Comparison of ENCODE assay signal across 8 cellular contexts in genomic region chr19:19538077-19538764, GRCh38. TPM values are rescaled to one million over a fixed set of nuclear protein-coding genes. Genes with fewer than 3 reads are reported as not detected.
A peak's percentile ranks its signal among the peaks of the same experiment; 100 is the strongest.
DNase-seq lines count a peak whose midpoint lies in the region; ATAC-seq and TF ChIP-seq lines count a peak whose summit lies in the region.

Gene CILP2, plus strand, starts transcription at chr19:19538265. Its CDS starts 85 bp downstream, at chr19:19538350.

- H3K36me3 ChIP-seq in ACC112 (ENCODE audit: insufficient read depth, low read length) (no peaks in the 10 kb centered on the region), GM23338 (ENCODE audit: insufficient read depth) (no peaks in the 10 kb centered on the region), right atrium auricular region (no peaks in the 10 kb centered on the region)

- H3K4me1 ChIP-seq in ACC112 (ENCODE audit: control insufficient read depth, insufficient read depth, low read length, unreplicated experiment): peaks cover 4% of the 10 kb centered on the region
- peaks cover 5% of the 10 kb centered on the region; the same call in 1 of the 2 replicates for H3K4me1 ChIP-seq in GM23338 (ENCODE audit: insufficient read depth)
- H3K4me1 ChIP-seq in right atrium auricular region: peaks cover 0 to 41% of the 10 kb centered on the region in 2 donors

- H3K27me3 ChIP-seq in ACC112 (ENCODE audit: insufficient read depth, low read length) (no peaks in the 10 kb centered on the region), GM23338 (ENCODE audit: insufficient read depth) (peaks cover 33% of the 10 kb centered on the region), right atrium auricular region (peaks cover 11 to 19% of the 10 kb centered on the region in 2 donors)

- TF ChIP-seq CTCF in GM23338 (conservative IDR thresholded peaks at IDR 0.05; ENCODE audit: low read depth in 2 of 2) (no peak), right atrium auricular region (IDR thresholded peaks at IDR 0.05) (no peak)

- peaks cover 22% of the 10 kb centered on the region for H3F3A ChIP-seq in GM23338 (replicated peaks; ENCODE audit: low read depth)

- H3K4me3 ChIP-seq in ACC112 (ENCODE audit: low read depth, low read length) (peak within 1 kb of the TSS; percentile 63; the same call in 1 of the 2 replicates), GM23338 (peak within 1 kb of the TSS; percentile 76), right atrium auricular region (peak within 1 kb of the TSS; percentile 8 to 43)

- H3K79me2 ChIP-seq in ACC112 (ENCODE audit: control insufficient read depth, insufficient read depth, low read length, unreplicated experiment): no peaks in the 10 kb centered on the region
- no peaks in the 10 kb centered on the region for H3K79me2 ChIP-seq in GM23338 (replicated peaks; ENCODE audit: insufficient read depth)

- peak within 1 kb of the TSS; percentile 63 for H3K4me3 Mint-ChIP-seq in GM23338

- H3K36me3 Mint-ChIP-seq in GM23338 (ENCODE audit: low read depth): no peaks in the 10 kb centered on the region; the same call in 2 of the 3 replicates

- peaks cover 30% of the 10 kb centered on the region for H3K27me3 Mint-ChIP-seq in GM23338 (ENCODE audit: insufficient read depth, low read depth, poor library complexity)

- ATAC-seq in GM23338: peak; percentile 38

- no peak within 1 kb of the TSS for H3K27ac Mint-ChIP-seq in GM23338

- 0 out of 2 replicates have a peak, but pooled peaks cover 5% of the 10 kb centered on the region for H4K20me1 ChIP-seq in GM23338 (replicated peaks; ENCODE audit: insufficient read depth)

- peak within 1 kb of the TSS; percentile 91 for H3K4me2 ChIP-seq in GM23338

- peak; percentile 89 for DNase-seq in GM23338 (ENCODE audit: low spot score)
- DNase-seq in activated T-cell treated with anti-CD3 and anti-CD28 coated beads for 48 hours (ENCODE audit: low read depth): peak; percentile 42
- DNase-seq in right atrium auricular region (ENCODE audit: low spot score): no peak
- peak; percentile 53 for DNase-seq in stimulated activated CD4-positive, alpha-beta T cell treated with anti-CD3 and anti-CD28 coated beads, Interleukin-15, amount 100 ng/mL, for 24 hours
- DNase-seq in cortex of kidney (lab: John Stamatoyannopoulos, UW): no peak
- no peak for DNase-seq in NCI-H526 treated with DMSO at 0.1 percent for 48 hours (lab: John Stamatoyannopoulos, UW)
- no peak for DNase-seq in HCEC 1CT

- H3K9me3 Mint-ChIP-seq in GM23338: no peaks in the 10 kb centered on the region

- peaks cover 18% of the 10 kb centered on the region for H3K4me1 Mint-ChIP-seq in GM23338

- no peaks in the 10 kb centered on the region for H3K9me3 ChIP-seq in right atrium auricular region

- H3K9me2 ChIP-seq in GM23338 (ENCODE audit: insufficient read depth): no peaks in the 10 kb centered on the region

- H3K27ac ChIP-seq in ACC112 (ENCODE audit: low read depth, low read length): no peak within 1 kb of the TSS
- no peak within 1 kb of the TSS for H3K27ac ChIP-seq in GM23338 (ENCODE audit: low read depth)
- no peak within 1 kb of the TSS for H3K27ac ChIP-seq in right atrium auricular region

- H2AFZ ChIP-seq in ACC112 (ENCODE audit: low read length, unreplicated experiment): peak within 1 kb of the TSS; percentile 38
- peak within 1 kb of the TSS; percentile 80 for H2AFZ ChIP-seq in GM23338

TF ChIP-seq in GM23338, 12 proteins besides CTCF, POLR2A, EP300 and RAD21:
- peak; percentile 44 for TF ChIP-seq EZH2 (IDR thresholded peaks at IDR 0.05; ENCODE audit: low read depth, unreplicated experiment)
- no peak for TF ChIP-seq STAT1 (IDR thresholded peaks at IDR 0.05; ENCODE audit: unreplicated experiment)
- peak; percentile 73 for TF ChIP-seq POLR2AphosphoS5 (IDR thresholded peaks at IDR 0.05; ENCODE audit: low read depth)

RNA-seq across cellular contexts. Expression of gene CILP2, which starts in this region (rescaled TPM):
- 17.0 and 21.6 TPM in 2 replicates for total RNA-seq in GM23338 (2014; rRNA removed; shearing (Covaris generic))
- 4.0 and 5.0 TPM in 2 replicates for polyA plus RNA-seq in GM23338 (2016; fragmentation: Nextera tagmentation; extraction: Ambion mirVana)
- under 1 TPM; 0.19 to 0.24 TPM for total RNA-seq in right atrium auricular region

Comparison
In these comparisons a context has a peak if more than half of its experiments do, and no peak if none do; other contexts are left out.
1. RNA of gene CILP2 (total RNA-seq): 17.0 to 21.6 TPM in GM23338; 0.19 to 0.24 TPM in right atrium auricular region; every median in the first group is over 10 times any median in the second.
2. H3K4me3 ChIP-seq: peak in every context shown above with its lines; median percentile 76 in GM23338; 63 in ACC112; 26 in right atrium auricular region.
3. DNase-seq: peak in GM23338 (single experiment), activated T-cell treated with anti-CD3 and anti-CD28 coated beads for 48 hours (single experiment) and stimulated activated CD4-positive, alpha-beta T cell treated with anti-CD3 and anti-CD28 coated beads, Interleukin-15, amount 100 ng/mL, for 24 hours (single experiment); none in right atrium auricular region (single experiment), cortex of kidney (single experiment), NCI-H526 treated with DMSO at 0.1 percent for 48 hours (single experiment) and HCEC 1CT (single experiment).